19 cellular contexts compared by ENCODE assay signal in genomic region chr12:60195483-60195882, GRCh38.
"Had no signal": no experiment of that assay in that cellular context is flagged by ENCODE, and none has a peak within 500 bp of the region (broad histone marks: within the 10 kb centered on the region; RNA-seq: fewer than 3 reads in every experiment).

No MANE protein-coding gene starts in this region.

- H3K9me3 ChIP-seq: SJCRH30 had no signal

- H3K4me2 ChIP-seq: KMS-11 had no signal

- H3K9ac ChIP-seq: KMS-11 had no signal

- H3K27me3 ChIP-seq: SJCRH30 had no signal

- H3K36me3 ChIP-seq: SJCRH30 had no signal

- H3K4me1 ChIP-seq: SJCRH30 had no signal

- DNase-seq: Kasumi-1, MM.1S, NCI-H1092 treated with DMSO at 0.1 percent for 48 hours, NCI-H1417, NCI-H187, NCI-H2029, NCI-H2081 treated with DMSO at 0.1 percent for 48 hours, NCI-H2171, NCI-H226, NCI-H446, NCI-H510A, NCI-H524 treated with DMSO at 0.1 percent for 48 hours, NCI-H69, NCI-H774, PC-3, SHP77 treated with DMSO at 0.1 percent for 48 hours, SJCRH30 had no signal

- H3K4me3 ChIP-seq: SJCRH30 had no signal

- H3K27ac ChIP-seq: HL-60, KMS-11, SJCRH30 had no signal
